Comparison of ENCODE assay signal across 1 cellular context in genomic region chr1:24748191-24749121, GRCh38.
TF ChIP-seq lines count a peak whose summit lies in the region.

No MANE protein-coding gene starts in this region.

TF ChIP-seq in WTC11, 78 proteins besides CTCF, POLR2A, EP300 and RAD21 (continued from another document):
- TF ChIP-seq, protein P1, sequence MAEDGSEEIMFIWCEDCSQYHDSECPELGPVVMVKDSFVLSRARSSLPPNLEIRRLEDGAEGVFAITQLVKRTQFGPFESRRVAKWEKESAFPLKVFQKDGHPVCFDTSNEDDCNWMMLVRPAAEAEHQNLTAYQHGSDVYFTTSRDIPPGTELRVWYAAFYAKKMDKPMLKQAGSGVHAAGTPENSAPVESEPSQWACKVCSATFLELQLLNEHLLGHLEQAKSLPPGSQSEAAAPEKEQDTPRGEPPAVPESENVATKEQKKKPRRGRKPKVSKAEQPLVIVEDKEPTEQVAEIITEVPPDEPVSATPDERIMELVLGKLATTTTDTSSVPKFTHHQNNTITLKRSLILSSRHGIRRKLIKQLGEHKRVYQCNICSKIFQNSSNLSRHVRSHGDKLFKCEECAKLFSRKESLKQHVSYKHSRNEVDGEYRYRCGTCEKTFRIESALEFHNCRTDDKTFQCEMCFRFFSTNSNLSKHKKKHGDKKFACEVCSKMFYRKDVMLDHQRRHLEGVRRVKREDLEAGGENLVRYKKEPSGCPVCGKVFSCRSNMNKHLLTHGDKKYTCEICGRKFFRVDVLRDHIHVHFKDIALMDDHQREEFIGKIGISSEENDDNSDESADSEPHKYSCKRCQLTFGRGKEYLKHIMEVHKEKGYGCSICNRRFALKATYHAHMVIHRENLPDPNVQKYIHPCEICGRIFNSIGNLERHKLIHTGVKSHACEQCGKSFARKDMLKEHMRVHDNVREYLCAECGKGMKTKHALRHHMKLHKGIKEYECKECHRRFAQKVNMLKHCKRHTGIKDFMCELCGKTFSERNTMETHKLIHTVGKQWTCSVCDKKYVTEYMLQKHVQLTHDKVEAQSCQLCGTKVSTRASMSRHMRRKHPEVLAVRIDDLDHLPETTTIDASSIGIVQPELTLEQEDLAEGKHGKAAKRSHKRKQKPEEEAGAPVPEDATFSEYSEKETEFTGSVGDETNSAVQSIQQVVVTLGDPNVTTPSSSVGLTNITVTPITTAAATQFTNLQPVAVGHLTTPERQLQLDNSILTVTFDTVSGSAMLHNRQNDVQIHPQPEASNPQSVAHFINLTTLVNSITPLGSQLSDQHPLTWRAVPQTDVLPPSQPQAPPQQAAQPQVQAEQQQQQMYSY (CRISPR knock-in tag; IDR thresholded peaks at IDR 0.05) = no peak
- no peak for TF ChIP-seq GTF2I (CRISPR knock-in tag; conservative IDR thresholded peaks at IDR 0.05)
- TF ChIP-seq AFF4 (CRISPR knock-in tag; IDR thresholded peaks at IDR 0.05; ENCODE audit: borderline replicate concordance) = no peak
- TF ChIP-seq IRF1 (CRISPR knock-in tag; IDR thresholded peaks at IDR 0.05) = no peak
- TF ChIP-seq CDX4 (CRISPR knock-in tag; IDR thresholded peaks at IDR 0.05; ENCODE audit: borderline replicate concordance) = no peak
- TF ChIP-seq TEAD4 (CRISPR knock-in tag; IDR thresholded peaks at IDR 0.05) = no peak
TF ChIP-seq in WTC11: peak in this region for 0.
